In genomic region chr12:54279632-54280400, GRCh38 we compare ENCODE assay signal across 8 cellular contexts. TPM values are rescaled to one million over a fixed set of nuclear protein-coding genes. Genes with fewer than 3 reads are reported as not detected.
DNase-seq lines count a peak whose midpoint lies in the region; ATAC-seq, FAIRE-seq and TF ChIP-seq lines count a peak whose summit lies in the region.

Gene CBX5 (minus strand): TSS chr12:54280122. CDS start chr12:54257650, 22,472 bp downstream.

- H2AFZ ChIP-seq in mammary epithelial cell (ENCODE audit: low read depth, low read length), result peak within 1 kb of the TSS; percentile 83

- in situ Hi-C loops in ACHN (cut with HindIII; ENCODE audit: low pct_ligation_motif_present, low pct_unique_long_range_greater_than_20kb, low sequenced_read_pairs), result no loop called here
- in situ Hi-C loops in mammary epithelial cell (cut with MboI; ENCODE audit: low sequenced_read_pairs in 2 of 2), result no loop called here

- BruUV-seq in mammary epithelial cell (replicated peaks; lab: Mats Ljungman, UMichigan), result no TSS peak

- H3K27me3 ChIP-seq in mammary epithelial cell (ENCODE audit: insufficient read depth, low read length), result no peaks in the 10 kb centered on the region
- no peaks in the 10 kb centered on the region for H3K27me3 ChIP-seq in small intestine (ENCODE audit: control insufficient read depth in 2 of 2, insufficient read depth in 2 of 2, low read length in 2 of 2)

- H3K9me3 ChIP-seq in mammary epithelial cell (replicated peaks; ENCODE audit: insufficient read depth, low read length) (no peaks in the 10 kb centered on the region), small intestine (ENCODE audit: control insufficient read depth, low read depth) (no peaks in the 10 kb centered on the region)

- H3K27ac ChIP-seq in VCaP (peak within 1 kb of the TSS; percentile 98), mammary epithelial cell (ENCODE audit: insufficient read depth, low read depth, low read length) (peak within 1 kb of the TSS; percentile 98), small intestine (ENCODE audit: low read depth in 1 of 2, low read length in 1 of 2) (peak within 1 kb of the TSS; percentile 91 to 95)

- H3K79me2 ChIP-seq in mammary epithelial cell (ENCODE audit: insufficient read depth, low read length), result peaks cover 88% of the 10 kb centered on the region

- CTCF ChIA-PET in mammary epithelial cell (lab: Charles Lee; ENCODE audit: low non-redundant PET), result interaction anchor here (0.6 to 1.4 kb wide), 5 partner anchors 21 to 81 kb away, joined by 3 to 6 read pairs (median 6); partner anchors contain the start of gene COPZ1

- WGBS in mammary epithelial cell (ENCODE audit: low coverage, missing lambda C conversion rate), result under 1% methylated on average over 33 of the region's 46 CpGs
- 0% methylated on average over 44 to 46 of the region's 46 CpGs for WGBS in small intestine, 3 donors

- dilution Hi-C loops in mammary epithelial cell (cut with HindIII; ENCODE audit: low sequenced_read_pairs), result no loop called here

- H3K36me3 ChIP-seq in mammary epithelial cell (ENCODE audit: insufficient read depth, low read length) (peaks cover 26% of the 10 kb centered on the region), small intestine (ENCODE audit: control insufficient read depth in 2 of 2, insufficient read depth in 2 of 2, low read length in 2 of 2) (peaks cover 15 to 16% of the 10 kb centered on the region in 2 donors)

- peak; percentile 68 for ATAC-seq in GM18873 (IDR thresholded peaks at IDR 0.05; ENCODE audit: low FRiP score, unreplicated experiment)
- peak; percentile 75 for ATAC-seq in HG03135 (IDR thresholded peaks at IDR 0.05; ENCODE audit: unreplicated experiment)

- TF ChIP-seq CTCF in VCaP (conservative IDR thresholded peaks at IDR 0.05) (no peak), mammary epithelial cell (conservative IDR thresholded peaks at IDR 0.05 in 1 of 2, IDR thresholded peaks at IDR 0.05 in 1 of 2; ENCODE audit: extremely low read depth in 1 of 2, insufficient read depth in 1 of 2, low read depth in 1 of 2, low read length in 2 of 2) (no peak)

- FAIRE-seq in small intestine (lab: Jason Lieb, UNC), result no peak

- peaks cover 7% of the 10 kb centered on the region for H4K20me1 ChIP-seq in mammary epithelial cell (ENCODE audit: insufficient read depth, low read length)

- peak within 1 kb of the TSS; percentile 87 for H3K4me2 ChIP-seq in mammary epithelial cell (ENCODE audit: insufficient read depth, low read depth, low read length)

- peak; percentile 100 for DNase-seq in ACHN
- peak; percentile 99 for DNase-seq in NCI-H2196 (lab: John Stamatoyannopoulos, UW; ENCODE audit: unreplicated experiment)
- DNase-seq in mammary epithelial cell, result peak; percentile 100
- DNase-seq in iPS-NIHi11 (ENCODE audit: low spot score), result peak; percentile 92
- peak; percentile 100 for DNase-seq in small intestine

- peak within 1 kb of the TSS; percentile 99 for H3K9ac ChIP-seq in mammary epithelial cell (ENCODE audit: insufficient read depth, low read length)

- intact Hi-C loops in mammary epithelial cell (cut with micrococcal nuclease), result loop anchor here (1.0 to 2.0 kb wide), 4 partner anchors 21 to 261 kb away; no protein-coding TSS in a partner anchor

- peaks cover 17% of the 10 kb centered on the region for H3K4me1 ChIP-seq in mammary epithelial cell (ENCODE audit: insufficient read depth, low read length)
- peaks cover 3 to 5% of the 10 kb centered on the region in 2 donors for H3K4me1 ChIP-seq in small intestine (ENCODE audit: control insufficient read depth in 2 of 2, insufficient read depth in 1 of 2, low read depth in 1 of 2, low read length in 1 of 2)

- H3K4me3 ChIP-seq in mammary epithelial cell (replicated peaks in 1 of 3; ENCODE audit: insufficient read depth in 1 of 3, low read depth in 2 of 3, low read length in 3 of 3) (peak within 1 kb of the TSS; percentile 72 to 93 (median 83)), small intestine (ENCODE audit: low read depth in 1 of 2, low read length in 2 of 2) (peak within 1 kb of the TSS; percentile 73 to 74)

RNA-seq across cellular contexts. Expression of gene CBX5, which starts in this region (rescaled TPM):
- total RNA-seq in mammary epithelial cell, result 10 to 100 TPM; 37.2 to 68.1 TPM
- 26.9 TPM for polyA plus RNA-seq in mammary epithelial cell
- polyA minus RNA-seq in mammary epithelial cell, result 126 TPM
- polyA plus RNA-seq in small intestine, result 10 to 100 TPM in 1 of 3 donors, 1 to 10 TPM in 2; 2.7 to 13.5 (median 3.1) TPM

Comparison
In these comparisons a context has a peak if more than half of its experiments do, and no peak if none do; other contexts are left out.
1. Peak in every context shown above with its lines: DNase-seq, ATAC-seq, H3K4me3 ChIP-seq and H3K27ac ChIP-seq.